Comparison of ENCODE assay signal across 2 cellular contexts in the genomic region with DNA sequence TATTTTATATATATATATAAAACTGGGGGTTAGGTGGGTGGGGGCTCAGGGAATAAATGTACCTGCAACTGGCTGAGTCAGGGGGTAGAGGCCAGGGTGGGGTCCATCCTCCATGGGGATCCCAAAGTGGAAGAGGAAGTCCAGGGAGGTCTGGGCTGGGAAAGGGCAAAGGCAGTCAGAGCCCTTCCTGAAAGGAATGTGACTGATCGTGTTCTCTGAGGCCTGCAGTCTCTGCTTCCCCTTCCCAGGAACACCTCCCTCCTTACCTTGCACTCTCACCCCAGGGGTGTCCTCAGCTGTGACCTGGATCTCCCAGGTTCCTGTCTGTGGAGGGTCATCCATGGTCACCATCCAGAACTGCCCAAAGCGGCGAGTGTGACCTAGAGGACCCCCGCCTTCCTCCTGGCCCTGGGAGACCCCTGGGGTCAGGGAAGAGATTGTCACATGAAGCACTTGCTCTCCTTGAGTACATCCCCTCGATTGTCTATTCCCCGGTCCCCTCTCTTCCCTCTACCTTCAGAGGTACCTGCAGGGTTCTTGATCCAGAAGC.
TF ChIP-seq lines count a peak whose summit lies in the region.

No MANE protein-coding gene starts in this region.

TF ChIP-seq in IMR-90, 13 proteins besides CTCF, POLR2A, EP300 and RAD21:
- TF ChIP-seq MXI1 (IDR thresholded peaks at IDR 0.05; ENCODE audit: borderline replicate concordance, low read depth, low read length) (no peak), NFE2L2 (IDR thresholded peaks at IDR 0.05; ENCODE audit: low read depth, low read length) (no peak), CEBPB (IDR thresholded peaks at IDR 0.05; ENCODE audit: low read depth, low read length) (no peak), RFX5 (IDR thresholded peaks at IDR 0.05; ENCODE audit: low read depth, low read length) (no peak), BHLHE40 (IDR thresholded peaks at IDR 0.05; ENCODE audit: low read depth, low read length) (no peak), FOS (IDR thresholded peaks at IDR 0.05; ENCODE audit: low read depth, low read length) (no peak), MAFK (IDR thresholded peaks at IDR 0.05; ENCODE audit: low read depth, low read length) (no peak), RCOR1 (IDR thresholded peaks at IDR 0.05; ENCODE audit: insufficient replicate concordance, low read length) (no peak), CHD1 (IDR thresholded peaks at IDR 0.05; ENCODE audit: low read depth, low read length) (no peak), MAZ (IDR thresholded peaks at IDR 0.05; ENCODE audit: borderline replicate concordance, low read depth, low read length) (no peak), SMC3 (IDR thresholded peaks at IDR 0.05; ENCODE audit: low read depth, low read length) (no peak)
- TF ChIP-seq, protein P1, sequence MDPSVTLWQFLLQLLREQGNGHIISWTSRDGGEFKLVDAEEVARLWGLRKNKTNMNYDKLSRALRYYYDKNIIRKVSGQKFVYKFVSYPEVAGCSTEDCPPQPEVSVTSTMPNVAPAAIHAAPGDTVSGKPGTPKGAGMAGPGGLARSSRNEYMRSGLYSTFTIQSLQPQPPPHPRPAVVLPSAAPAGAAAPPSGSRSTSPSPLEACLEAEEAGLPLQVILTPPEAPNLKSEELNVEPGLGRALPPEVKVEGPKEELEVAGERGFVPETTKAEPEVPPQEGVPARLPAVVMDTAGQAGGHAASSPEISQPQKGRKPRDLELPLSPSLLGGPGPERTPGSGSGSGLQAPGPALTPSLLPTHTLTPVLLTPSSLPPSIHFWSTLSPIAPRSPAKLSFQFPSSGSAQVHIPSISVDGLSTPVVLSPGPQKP (IDR thresholded peaks at IDR 0.05; ENCODE audit: borderline replicate concordance, low read depth, low read length), result no peak
- TF ChIP-seq, protein P2, sequence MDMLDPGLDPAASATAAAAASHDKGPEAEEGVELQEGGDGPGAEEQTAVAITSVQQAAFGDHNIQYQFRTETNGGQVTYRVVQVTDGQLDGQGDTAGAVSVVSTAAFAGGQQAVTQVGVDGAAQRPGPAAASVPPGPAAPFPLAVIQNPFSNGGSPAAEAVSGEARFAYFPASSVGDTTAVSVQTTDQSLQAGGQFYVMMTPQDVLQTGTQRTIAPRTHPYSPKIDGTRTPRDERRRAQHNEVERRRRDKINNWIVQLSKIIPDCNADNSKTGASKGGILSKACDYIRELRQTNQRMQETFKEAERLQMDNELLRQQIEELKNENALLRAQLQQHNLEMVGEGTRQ (IDR thresholded peaks at IDR 0.05; ENCODE audit: low read depth, low read length), result no peak
TF ChIP-seq in IMR-90: peak in this region for 0.

TF ChIP-seq in H1, 55 proteins besides CTCF, POLR2A, EP300 and RAD21:
- TF ChIP-seq CREB1 (IDR thresholded peaks at IDR 0.05), result no peak
